Comparison of ENCODE assay signal across 8 cellular contexts in the genomic region with DNA sequence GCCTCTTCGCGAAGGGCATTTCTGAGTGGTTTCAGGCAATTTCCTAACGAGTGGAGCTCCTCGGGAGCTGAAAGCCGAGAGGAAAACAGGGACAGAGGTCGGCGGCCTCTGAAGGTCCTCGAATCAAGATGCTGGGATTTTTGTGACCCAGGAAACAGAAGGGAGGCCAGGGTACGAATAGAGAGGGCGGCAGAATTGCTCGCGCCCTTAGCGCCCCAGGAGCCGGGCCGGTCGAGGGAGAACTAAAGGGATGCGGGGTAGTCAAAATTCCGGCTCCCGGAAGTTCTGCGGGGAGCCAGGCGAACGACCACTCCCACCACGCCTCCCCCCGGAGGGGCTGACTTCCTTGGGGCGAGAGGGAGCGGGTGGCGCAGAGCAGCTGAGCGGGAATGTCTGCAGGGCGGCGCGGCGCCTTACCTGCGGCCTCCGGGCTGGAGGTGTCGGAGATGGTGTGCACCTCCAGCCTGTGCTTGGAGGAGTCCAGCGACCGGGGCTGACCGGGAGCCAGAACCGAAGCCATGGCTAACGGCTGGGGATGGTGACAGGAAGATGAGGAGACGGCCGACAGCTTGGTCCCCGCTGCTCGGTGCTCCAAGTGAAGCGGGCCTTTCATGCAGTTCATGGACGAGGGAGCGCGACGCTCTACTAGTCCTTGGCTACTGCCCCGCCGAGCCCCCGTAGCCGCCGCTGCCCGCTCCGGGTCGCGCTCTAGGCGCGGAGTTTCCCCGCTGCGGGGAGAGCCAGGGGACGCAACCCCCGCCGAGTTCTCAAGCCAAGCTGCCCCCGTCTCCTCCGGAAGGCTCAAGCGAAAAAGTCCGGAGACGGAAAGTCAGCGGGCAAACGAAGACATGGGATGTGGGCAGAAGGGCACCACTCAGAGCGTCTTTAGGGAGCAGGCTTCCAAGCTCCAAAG. TPM values are rescaled to one million over a fixed set of nuclear protein-coding genes. Genes with fewer than 3 reads are reported as not detected.
DNase-seq lines count a peak whose midpoint lies in the region; ATAC-seq and TF ChIP-seq lines count a peak whose summit lies in the region.

No MANE protein-coding gene starts in this region.

- H3K36me3 Mint-ChIP-seq in Calu3 (ENCODE audit: insufficient read depth, unreplicated experiment): no peaks in the 10 kb centered on the region

- H3K27me3 ChIP-seq in RWPE2 (ENCODE audit: insufficient read depth, poor library complexity, severe bottlenecking) (peaks cover 100% of the 10 kb centered on the region), esophagus muscularis mucosa (peaks cover 0 to 82% (median 0%) of the 10 kb centered on the region in 4 donors), parathyroid adenoma (ENCODE audit: control insufficient read depth, insufficient read depth, low read length) (peaks cover 30% of the 10 kb centered on the region)

- H3K4me1 ChIP-seq in ES-I3 (ENCODE audit: insufficient read depth, low read length) (peaks cover 5% of the 10 kb centered on the region; the same call in 1 of the 2 replicates), RWPE2 (ENCODE audit: insufficient read depth, poor library complexity, severe bottlenecking) (no peaks in the 10 kb centered on the region), esophagus muscularis mucosa (peaks cover 29 to 63% (median 43%) of the 10 kb centered on the region in 4 donors), parathyroid adenoma (no peaks in the 10 kb centered on the region)

- DNase-seq in RWPE2 (ENCODE audit: low spot score): no peak
- DNase-seq in esophagus muscularis mucosa (ENCODE audit: extremely low spot score): no peak
- DNase-seq in Kasumi-1 (lab: John Stamatoyannopoulos, UW): no peak
- no peak for DNase-seq in Calu3
- no peak for DNase-seq in GM10248 (ENCODE audit: extremely low spot score)

- no TSS peak for BruUV-seq in Calu3 (replicated peaks; lab: Mats Ljungman, UMichigan)

- no peaks in the 10 kb centered on the region for H3K9me3 Mint-ChIP-seq in Calu3 (ENCODE audit: low read depth, unreplicated experiment)

- CTCF ChIA-PET in Calu3 (lab: Charles Lee): no interaction called here
- CTCF ChIA-PET in GM10248 (lab: Yijun Ruan, JAX): no interaction called here

- 13% methylated on average over 38 of the region's 73 CpGs for WGBS in esophagus muscularis mucosa

- intact Hi-C loops in esophagus muscularis mucosa (cut with DNase I): no loop called here
- intact Hi-C loops in Calu3 (cut with micrococcal nuclease; ENCODE audit: unreplicated experiment): no loop called here

- ATAC-seq in RWPE2 (ENCODE audit: low read depth): 0 out of 3 replicates have a peak, but pooled peaks have one; percentile 2
- ATAC-seq in GM21723 (IDR thresholded peaks at IDR 0.05; ENCODE audit: unreplicated experiment): no peak

- H3K27ac ChIP-seq in RWPE2 (ENCODE audit: poor library complexity, severe bottlenecking): no peak overlapping the region
- H3K27ac ChIP-seq in esophagus muscularis mucosa (replicated peaks in 1 of 4): peak overlapping the region; percentile 80 to 93 (median 86)
- no peak overlapping the region for H3K27ac ChIP-seq in parathyroid adenoma

- no peak for TF ChIP-seq EP300 in esophagus muscularis mucosa (IDR thresholded peaks at IDR 0.05)

- H3K9me3 ChIP-seq in ES-I3 (ENCODE audit: control insufficient read depth, insufficient read depth, low read length) (no peaks in the 10 kb centered on the region), RWPE2 (ENCODE audit: severe bottlenecking) (no peaks in the 10 kb centered on the region), esophagus muscularis mucosa (no peaks in the 10 kb centered on the region), parathyroid adenoma (ENCODE audit: control insufficient read depth, low read length) (no peaks in the 10 kb centered on the region)

- H3K4me2 ChIP-seq in parathyroid adenoma (ENCODE audit: low read length): peak overlapping the region; percentile 6

- H3K27ac Mint-ChIP-seq in Calu3 (ENCODE audit: unreplicated experiment): no peak overlapping the region

- no peak overlapping the region for H3K4me3 Mint-ChIP-seq in Calu3 (ENCODE audit: low read depth, unreplicated experiment)

- H3K79me2 ChIP-seq in parathyroid adenoma: no peaks in the 10 kb centered on the region

- no peak overlapping the region for H2AFZ ChIP-seq in parathyroid adenoma

- H3K4me3 ChIP-seq in RWPE2 (ENCODE audit: severe bottlenecking) (peak overlapping the region; percentile 36), esophagus muscularis mucosa (peak overlapping the region; percentile 60 to 88 (median 72)), parathyroid adenoma (ENCODE audit: low read depth, low read length) (no peak overlapping the region)

- H3K9ac ChIP-seq in ES-I3 (ENCODE audit: low read depth, low read length): peak overlapping the region; percentile 54; the same call in 1 of the 2 replicates
- H3K9ac ChIP-seq in parathyroid adenoma: no peak overlapping the region

- POLR2A ChIA-PET in GM10248 (lab: Yijun Ruan, JAX): no interaction called here

- no peaks in the 10 kb centered on the region for H3K4me1 Mint-ChIP-seq in Calu3 (ENCODE audit: low read depth, unreplicated experiment)

- H3K27me3 Mint-ChIP-seq in Calu3 (ENCODE audit: unreplicated experiment): no peaks in the 10 kb centered on the region

- H3K36me3 ChIP-seq in ES-I3 (ENCODE audit: insufficient read depth, low read length): no peaks in the 10 kb centered on the region
- no peaks in the 10 kb centered on the region for H3K36me3 ChIP-seq in RWPE2 (ENCODE audit: low read depth)
- H3K36me3 ChIP-seq in esophagus muscularis mucosa: peaks cover 0 to 13% (median 2%) of the 10 kb centered on the region in 4 donors
- no peaks in the 10 kb centered on the region for H3K36me3 ChIP-seq in parathyroid adenoma (ENCODE audit: control insufficient read depth, insufficient read depth, low read length)

- TF ChIP-seq CTCF in RWPE2 (IDR thresholded peaks at IDR 0.05; ENCODE audit: poor library complexity, severe bottlenecking): no peak
- no peak for TF ChIP-seq CTCF in esophagus muscularis mucosa (IDR thresholded peaks at IDR 0.05)
- no peak for TF ChIP-seq CTCF in parathyroid adenoma (IDR thresholded peaks at IDR 0.05)
- TF ChIP-seq CTCF in Calu3 (IDR thresholded peaks at IDR 0.05; ENCODE audit: unreplicated experiment): no peak
- TF ChIP-seq CTCF in GM10248 (IDR thresholded peaks at IDR 0.05; ENCODE audit: control extremely low read depth, extremely low read depth, low read depth, missing control alignments): no peak

- no peak for TF ChIP-seq POLR2A in esophagus muscularis mucosa (IDR thresholded peaks at IDR 0.05; ENCODE audit: low read depth)

RNA-seq across cellular contexts. Expression of a gene that starts 0.8 kb away (rescaled TPM):
- total RNA-seq in esophagus muscularis mucosa (10 to 100 TPM; 17.4 to 48.6 (median 34.0) TPM), Calu3 (2022) (not detected in 2 replicates)

Comparison
In these comparisons a context has a peak if more than half of its experiments do, and no peak if none do; other contexts are left out.
1. H3K27ac ChIP-seq: peak in esophagus muscularis mucosa (4 of 4); none in RWPE2 (single experiment) and parathyroid adenoma (single experiment).
2. RNA of a gene that starts 0.8 kb away (total RNA-seq): 17.4 to 48.6 TPM in esophagus muscularis mucosa; not detected in Calu3; every median in the first group is over 10 times any median in the second.